ENCODE assay signal across 17 cellular contexts in the genomic region with DNA sequence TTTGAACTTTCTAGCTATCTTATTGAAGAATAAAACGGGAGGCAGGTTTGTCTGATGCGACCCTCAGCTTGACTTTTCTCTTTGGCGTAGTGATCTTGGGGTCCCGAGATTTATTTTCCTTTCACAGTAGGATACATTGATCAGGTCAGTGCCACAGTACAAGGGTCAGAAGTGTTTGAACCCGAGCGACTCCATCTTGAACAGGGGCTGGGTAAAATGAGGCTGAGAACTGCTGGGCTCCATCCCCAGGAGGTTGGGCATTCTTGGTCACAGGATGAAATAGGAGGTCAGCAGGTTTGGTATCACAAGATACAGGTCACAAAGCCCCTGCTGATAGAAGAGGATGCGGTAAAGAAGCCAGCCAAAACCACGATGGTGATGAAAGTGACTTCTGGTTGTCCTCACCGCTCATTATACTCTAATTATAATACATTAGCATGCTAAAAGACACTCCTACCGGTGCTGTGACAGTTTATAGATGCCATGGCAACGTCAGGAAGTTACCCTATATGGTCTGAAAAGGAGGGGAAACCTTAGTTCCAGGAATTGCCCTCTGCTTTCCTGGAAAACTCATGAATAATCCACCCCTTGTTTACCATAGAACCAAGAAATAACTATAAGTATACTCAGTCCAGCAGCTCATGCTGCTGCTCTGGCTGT. TPM values are rescaled to one million over a fixed set of nuclear protein-coding genes. Genes with fewer than 3 reads are reported as not detected.
DNase-seq lines count a peak whose midpoint lies in the region; ATAC-seq and TF ChIP-seq lines count a peak whose summit lies in the region.
"Had no signal": no experiment of that assay in that cellular context is flagged by ENCODE, and none has a peak within 500 bp of the region (broad histone marks: within the 10 kb centered on the region; RNA-seq: fewer than 3 reads in every experiment).

No MANE protein-coding gene starts in this region.

- H3K36me3 ChIP-seq in ascending aorta, result peaks cover 6% of the 10 kb centered on the region in 2 donors

- no peaks in the 10 kb centered on the region for H3K27me3 ChIP-seq in ascending aorta

- intact Hi-C loops in activated naive CD4-positive, alpha-beta T cell treated with anti-CD3 and anti-CD28 coated beads for 36 hours (cut with micrococcal nuclease), result loop anchor here (5.0 kb wide), 1 partner anchor 1138 kb away; a partner anchor contains a TSS
- intact Hi-C loops in activated T-helper 2 cell treated with anti-CD3 and anti-CD28 coated beads, Interferon-gamma antibody, Interleukin-2, Interleukin-4, amounts not matched to agents 10 μg/mL and 5 μg/mL and 100 μg/mL, durations not matched to agents 14 hours and 24 hours and 36 hours (cut with micrococcal nuclease), result loop anchor here (5.0 kb wide), 2 partner anchors 148 to 283 kb away; a partner anchor contains a TSS
- intact Hi-C loops in ascending aorta (cut with DNase I), result loop anchor here (5.0 kb wide), 1 partner anchor 68 kb away; no protein-coding TSS in a partner anchor

- no peak overlapping the region for H3K4me3 ChIP-seq in ascending aorta

- peak overlapping the region; percentile 80 for H3K27ac Mint-ChIP-seq in activated naive CD4-positive, alpha-beta T cell treated with anti-CD3 and anti-CD28 coated beads for 36 hours
- peak overlapping the region; percentile 89 for H3K27ac Mint-ChIP-seq in activated T-helper 2 cell treated with anti-CD3 and anti-CD28 coated beads, Interferon-gamma antibody, Interleukin-2, Interleukin-4, amounts not matched to agents 10 μg/mL and 5 μg/mL and 100 μg/mL, durations not matched to agents 14 hours and 24 hours and 36 hours
- no peak overlapping the region for H3K27ac Mint-ChIP-seq in nephron

- ATAC-seq in GM21381 (IDR thresholded peaks at IDR 0.05; ENCODE audit: unreplicated experiment), result no peak
- ATAC-seq: sciatic nerve had no signal

- no peaks in the 10 kb centered on the region for H3K27me3 Mint-ChIP-seq in activated naive CD4-positive, alpha-beta T cell treated with anti-CD3 and anti-CD28 coated beads for 36 hours (ENCODE audit: low read depth)
- no peaks in the 10 kb centered on the region for H3K27me3 Mint-ChIP-seq in activated T-helper 2 cell treated with anti-CD3 and anti-CD28 coated beads, Interferon-gamma antibody, Interleukin-2, Interleukin-4, amounts not matched to agents 10 μg/mL and 5 μg/mL and 100 μg/mL, durations not matched to agents 14 hours and 24 hours and 36 hours (ENCODE audit: low read depth)
- no peaks in the 10 kb centered on the region for H3K27me3 Mint-ChIP-seq in nephron (ENCODE audit: low read depth)
- H3K27me3 Mint-ChIP-seq: central memory CD8-positive, alpha-beta T cell had no signal

- peaks cover 20% of the 10 kb centered on the region for H3K36me3 Mint-ChIP-seq in activated naive CD4-positive, alpha-beta T cell treated with anti-CD3 and anti-CD28 coated beads for 36 hours (ENCODE audit: low read depth)
- peaks cover 33% of the 10 kb centered on the region for H3K36me3 Mint-ChIP-seq in activated T-helper 2 cell treated with anti-CD3 and anti-CD28 coated beads, Interferon-gamma antibody, Interleukin-2, Interleukin-4, amounts not matched to agents 10 μg/mL and 5 μg/mL and 100 μg/mL, durations not matched to agents 14 hours and 24 hours and 36 hours (ENCODE audit: low read depth)
- peaks cover 10% of the 10 kb centered on the region for H3K36me3 Mint-ChIP-seq in nephron (ENCODE audit: low read depth)

- CTCF ChIA-PET in activated naive CD4-positive, alpha-beta T cell treated with anti-CD3 and anti-CD28 coated beads for 36 hours (lab: Charles Lee), result interaction anchor here (0.6 kb wide), 1 partner anchor 9 kb away, joined by 3 read pairs; no protein-coding TSS in a partner anchor

- no peaks in the 10 kb centered on the region for H3K9me3 Mint-ChIP-seq in activated naive CD4-positive, alpha-beta T cell treated with anti-CD3 and anti-CD28 coated beads for 36 hours
- no peaks in the 10 kb centered on the region for H3K9me3 Mint-ChIP-seq in activated T-helper 2 cell treated with anti-CD3 and anti-CD28 coated beads, Interferon-gamma antibody, Interleukin-2, Interleukin-4, amounts not matched to agents 10 μg/mL and 5 μg/mL and 100 μg/mL, durations not matched to agents 14 hours and 24 hours and 36 hours
- H3K9me3 Mint-ChIP-seq in nephron, result no peaks in the 10 kb centered on the region
- H3K9me3 Mint-ChIP-seq: central memory CD8-positive, alpha-beta T cell had no signal

- no peaks in the 10 kb centered on the region for H3K9me3 ChIP-seq in ascending aorta

- peaks cover 6 to 17% of the 10 kb centered on the region in 2 donors for H3K4me1 ChIP-seq in ascending aorta

- H3K4me3 Mint-ChIP-seq in activated naive CD4-positive, alpha-beta T cell treated with anti-CD3 and anti-CD28 coated beads for 36 hours, result no peak overlapping the region
- peak overlapping the region; percentile 18 for H3K4me3 Mint-ChIP-seq in activated T-helper 2 cell treated with anti-CD3 and anti-CD28 coated beads, Interferon-gamma antibody, Interleukin-2, Interleukin-4, amounts not matched to agents 10 μg/mL and 5 μg/mL and 100 μg/mL, durations not matched to agents 14 hours and 24 hours and 36 hours (ENCODE audit: low read depth)
- peak overlapping the region; percentile 13 to 62 (median 50) for H3K4me3 Mint-ChIP-seq in nephron
- H3K4me3 Mint-ChIP-seq: central memory CD8-positive, alpha-beta T cell had no signal

- H3K4me1 Mint-ChIP-seq in activated naive CD4-positive, alpha-beta T cell treated with anti-CD3 and anti-CD28 coated beads for 36 hours (ENCODE audit: low read depth), result peaks cover 30% of the 10 kb centered on the region
- peaks cover 32% of the 10 kb centered on the region for H3K4me1 Mint-ChIP-seq in activated T-helper 2 cell treated with anti-CD3 and anti-CD28 coated beads, Interferon-gamma antibody, Interleukin-2, Interleukin-4, amounts not matched to agents 10 μg/mL and 5 μg/mL and 100 μg/mL, durations not matched to agents 14 hours and 24 hours and 36 hours (ENCODE audit: low read depth)
- peaks cover 19% of the 10 kb centered on the region for H3K4me1 Mint-ChIP-seq in nephron

- H3K27ac ChIP-seq in ascending aorta, result no peak overlapping the region

- peak; percentile 25 for DNase-seq in activated naive CD4-positive, alpha-beta T cell treated with anti-CD3 and anti-CD28 coated beads for 36 hours
- no peak for DNase-seq in activated naive CD4-positive, alpha-beta T cell treated with anti-CD3 and anti-CD28 coated beads, Interleukin-2, amount 50 U/mL, for 16 hours
- DNase-seq in M059J (ENCODE audit: low read depth), result peak; percentile 20
- peak; percentile 32 for DNase-seq in activated T-helper 2 cell treated with anti-CD3 and anti-CD28 coated beads, Interferon-gamma antibody, Interleukin-2, Interleukin-4, amounts not matched to agents 10 μg/mL and 5 μg/mL and 100 μg/mL, durations not matched to agents 14 hours and 24 hours and 36 hours (ENCODE audit: low spot score)
- no peak for DNase-seq in ascending aorta (ENCODE audit: low spot score in 2 of 2)
- no peak for DNase-seq in stimulated activated naive CD4-positive, alpha-beta T cell treated with Interleukin-2 at 50 U/mL for 16 hours (lab: John Stamatoyannopoulos, UW)
- DNase-seq: activated effector memory CD4-positive, alpha-beta T cell treated with Interleukin-2 at 50 U/mL for 16 hours; Kasumi-1; mammary epithelial cell; NCI-H187 treated with DMSO at 0.1 percent for 48 hours; NCI-H524; stimulated activated naive CD4-positive, alpha-beta T cell had no signal

- TF ChIP-seq CTCF in nephron (IDR thresholded peaks at IDR 0.05; ENCODE audit: unreplicated experiment in 3 of 3), result no peak
- TF ChIP-seq CTCF in ascending aorta (IDR thresholded peaks at IDR 0.05), result no peak

RNA-seq across cellular contexts. Expression of a gene that starts 3.0 kb away (rescaled TPM):
- total RNA-seq in activated naive CD4-positive, alpha-beta T cell treated with anti-CD3 and anti-CD28 coated beads for 36 hours, result 10 to 100 TPM; 29.8 to 36.7 TPM
- 16.8 and 23.1 TPM in 2 replicates for total RNA-seq in M059J (2014; rRNA removed; shearing (Covaris generic))
- 45.4 and 45.8 TPM in 2 replicates for total RNA-seq in activated T-helper 2 cell treated with anti-CD3 and anti-CD28 coated beads, Interferon-gamma antibody, Interleukin-2, Interleukin-4, amounts not matched to agents 10 μg/mL and 5 μg/mL and 100 μg/mL, durations not matched to agents 14 hours and 24 hours and 36 hours
- total RNA-seq in ascending aorta, result 28.1 TPM

RNA-seq across cellular contexts. Expression of a gene that starts 26.4 kb away (rescaled TPM):
- 10 to 100 TPM; 51.6 to 54.4 TPM for total RNA-seq in activated naive CD4-positive, alpha-beta T cell treated with anti-CD3 and anti-CD28 coated beads for 36 hours
- total RNA-seq in M059J (2014; rRNA removed; shearing (Covaris generic)), result 31.6 and 37.5 TPM in 2 replicates
- 63.6 and 67.6 TPM in 2 replicates for total RNA-seq in activated T-helper 2 cell treated with anti-CD3 and anti-CD28 coated beads, Interferon-gamma antibody, Interleukin-2, Interleukin-4, amounts not matched to agents 10 μg/mL and 5 μg/mL and 100 μg/mL, durations not matched to agents 14 hours and 24 hours and 36 hours
- total RNA-seq in ascending aorta, result 61.6 TPM

RNA-seq across cellular contexts. Expression of a gene that starts 43.8 kb away (rescaled TPM):
- under 1 TPM; 0.40 to 0.41 TPM for total RNA-seq in activated naive CD4-positive, alpha-beta T cell treated with anti-CD3 and anti-CD28 coated beads for 36 hours
- total RNA-seq in M059J (2014; rRNA removed; shearing (Covaris generic)), result not detected in 2 replicates
- 0.41 and 0.80 TPM in 2 replicates for total RNA-seq in activated T-helper 2 cell treated with anti-CD3 and anti-CD28 coated beads, Interferon-gamma antibody, Interleukin-2, Interleukin-4, amounts not matched to agents 10 μg/mL and 5 μg/mL and 100 μg/mL, durations not matched to agents 14 hours and 24 hours and 36 hours
- total RNA-seq in ascending aorta, result not detected
- total RNA-seq: sciatic nerve, urinary bladder had no signal

Comparison
In these comparisons a context has a peak if more than half of its experiments do, and no peak if none do; other contexts are left out.
1. DNase-seq: peak in activated naive CD4-positive, alpha-beta T cell treated with anti-CD3 and anti-CD28 coated beads for 36 hours (single experiment), M059J (single experiment) and activated T-helper 2 cell treated with anti-CD3 and anti-CD28 coated beads, Interferon-gamma antibody, Interleukin-2, Interleukin-4, amounts not matched to agents 10 μg/mL and 5 μg/mL and 100 μg/mL, durations not matched to agents 14 hours and 24 hours and 36 hours (single experiment); none in activated naive CD4-positive, alpha-beta T cell treated with anti-CD3 and anti-CD28 coated beads, Interleukin-2, amount 50 U/mL, for 16 hours (single experiment), ascending aorta (0 of 2) and stimulated activated naive CD4-positive, alpha-beta T cell treated with Interleukin-2 at 50 U/mL for 16 hours (single experiment).
2. H3K27ac Mint-ChIP-seq: peak in activated naive CD4-positive, alpha-beta T cell treated with anti-CD3 and anti-CD28 coated beads for 36 hours (single experiment) and activated T-helper 2 cell treated with anti-CD3 and anti-CD28 coated beads, Interferon-gamma antibody, Interleukin-2, Interleukin-4, amounts not matched to agents 10 μg/mL and 5 μg/mL and 100 μg/mL, durations not matched to agents 14 hours and 24 hours and 36 hours (single experiment); none in nephron (0 of 3).